ENCODE assay signal across 1 cellular context in the genomic region with DNA sequence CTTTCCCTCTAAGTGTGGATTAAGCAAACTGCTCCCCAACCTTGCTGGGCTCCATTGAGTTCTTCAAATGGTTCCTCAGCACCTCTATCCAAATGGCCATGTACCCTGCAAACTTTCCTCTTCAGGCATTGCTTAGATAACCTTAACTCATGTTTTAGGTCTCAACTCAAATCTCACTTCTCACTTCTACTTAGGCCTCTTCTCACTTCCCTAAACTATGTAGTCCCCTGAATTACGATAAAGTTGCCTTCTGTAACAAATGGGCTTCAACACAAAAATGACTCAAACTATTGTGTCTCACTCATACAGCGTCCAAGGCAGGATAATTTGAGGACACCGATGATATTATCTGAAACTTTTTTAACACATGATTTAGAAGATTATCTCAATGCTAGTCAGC.
TF ChIP-seq lines count a peak whose summit lies in the region.

No MANE protein-coding gene starts in this region.

TF ChIP-seq in HepG2, 621 proteins besides CTCF, POLR2A, EP300 and RAD21 (continued from another document):
- TF ChIP-seq, protein P1, sequence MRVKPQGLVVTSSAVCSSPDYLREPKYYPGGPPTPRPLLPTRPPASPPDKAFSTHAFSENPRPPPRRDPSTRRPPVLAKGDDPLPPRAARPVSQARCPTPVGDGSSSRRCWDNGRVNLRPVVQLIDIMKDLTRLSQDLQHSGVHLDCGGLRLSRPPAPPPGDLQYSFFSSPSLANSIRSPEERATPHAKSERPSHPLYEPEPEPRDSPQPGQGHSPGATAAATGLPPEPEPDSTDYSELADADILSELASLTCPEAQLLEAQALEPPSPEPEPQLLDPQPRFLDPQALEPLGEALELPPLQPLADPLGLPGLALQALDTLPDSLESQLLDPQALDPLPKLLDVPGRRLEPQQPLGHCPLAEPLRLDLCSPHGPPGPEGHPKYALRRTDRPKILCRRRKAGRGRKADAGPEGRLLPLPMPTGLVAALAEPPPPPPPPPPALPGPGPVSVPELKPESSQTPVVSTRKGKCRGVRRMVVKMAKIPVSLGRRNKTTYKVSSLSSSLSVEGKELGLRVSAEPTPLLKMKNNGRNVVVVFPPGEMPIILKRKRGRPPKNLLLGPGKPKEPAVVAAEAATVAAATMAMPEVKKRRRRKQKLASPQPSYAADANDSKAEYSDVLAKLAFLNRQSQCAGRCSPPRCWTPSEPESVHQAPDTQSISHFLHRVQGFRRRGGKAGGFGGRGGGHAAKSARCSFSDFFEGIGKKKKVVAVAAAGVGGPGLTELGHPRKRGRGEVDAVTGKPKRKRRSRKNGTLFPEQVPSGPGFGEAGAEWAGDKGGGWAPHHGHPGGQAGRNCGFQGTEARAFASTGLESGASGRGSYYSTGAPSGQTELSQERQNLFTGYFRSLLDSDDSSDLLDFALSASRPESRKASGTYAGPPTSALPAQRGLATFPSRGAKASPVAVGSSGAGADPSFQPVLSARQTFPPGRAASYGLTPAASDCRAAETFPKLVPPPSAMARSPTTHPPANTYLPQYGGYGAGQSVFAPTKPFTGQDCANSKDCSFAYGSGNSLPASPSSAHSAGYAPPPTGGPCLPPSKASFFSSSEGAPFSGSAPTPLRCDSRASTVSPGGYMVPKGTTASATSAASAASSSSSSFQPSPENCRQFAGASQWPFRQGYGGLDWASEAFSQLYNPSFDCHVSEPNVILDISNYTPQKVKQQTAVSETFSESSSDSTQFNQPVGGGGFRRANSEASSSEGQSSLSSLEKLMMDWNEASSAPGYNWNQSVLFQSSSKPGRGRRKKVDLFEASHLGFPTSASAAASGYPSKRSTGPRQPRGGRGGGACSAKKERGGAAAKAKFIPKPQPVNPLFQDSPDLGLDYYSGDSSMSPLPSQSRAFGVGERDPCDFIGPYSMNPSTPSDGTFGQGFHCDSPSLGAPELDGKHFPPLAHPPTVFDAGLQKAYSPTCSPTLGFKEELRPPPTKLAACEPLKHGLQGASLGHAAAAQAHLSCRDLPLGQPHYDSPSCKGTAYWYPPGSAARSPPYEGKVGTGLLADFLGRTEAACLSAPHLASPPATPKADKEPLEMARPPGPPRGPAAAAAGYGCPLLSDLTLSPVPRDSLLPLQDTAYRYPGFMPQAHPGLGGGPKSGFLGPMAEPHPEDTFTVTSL (CRISPR knock-in tag; IDR thresholded peaks at IDR 0.05; ENCODE audit: borderline replicate concordance) = no peak
- TF ChIP-seq HNF4A (CRISPR knock-in tag; IDR thresholded peaks at IDR 0.05) = no peak
